ENCODE assay signal across 1 cellular context in genomic region chr5:172984244-172984953, GRCh38.
TF ChIP-seq lines count a peak whose summit lies in the region.

No MANE protein-coding gene starts in this region.

TF ChIP-seq in K562, 482 proteins besides CTCF, POLR2A, EP300 and RAD21 (continued from another document and continues in another):
- TF ChIP-seq, protein P1, sequence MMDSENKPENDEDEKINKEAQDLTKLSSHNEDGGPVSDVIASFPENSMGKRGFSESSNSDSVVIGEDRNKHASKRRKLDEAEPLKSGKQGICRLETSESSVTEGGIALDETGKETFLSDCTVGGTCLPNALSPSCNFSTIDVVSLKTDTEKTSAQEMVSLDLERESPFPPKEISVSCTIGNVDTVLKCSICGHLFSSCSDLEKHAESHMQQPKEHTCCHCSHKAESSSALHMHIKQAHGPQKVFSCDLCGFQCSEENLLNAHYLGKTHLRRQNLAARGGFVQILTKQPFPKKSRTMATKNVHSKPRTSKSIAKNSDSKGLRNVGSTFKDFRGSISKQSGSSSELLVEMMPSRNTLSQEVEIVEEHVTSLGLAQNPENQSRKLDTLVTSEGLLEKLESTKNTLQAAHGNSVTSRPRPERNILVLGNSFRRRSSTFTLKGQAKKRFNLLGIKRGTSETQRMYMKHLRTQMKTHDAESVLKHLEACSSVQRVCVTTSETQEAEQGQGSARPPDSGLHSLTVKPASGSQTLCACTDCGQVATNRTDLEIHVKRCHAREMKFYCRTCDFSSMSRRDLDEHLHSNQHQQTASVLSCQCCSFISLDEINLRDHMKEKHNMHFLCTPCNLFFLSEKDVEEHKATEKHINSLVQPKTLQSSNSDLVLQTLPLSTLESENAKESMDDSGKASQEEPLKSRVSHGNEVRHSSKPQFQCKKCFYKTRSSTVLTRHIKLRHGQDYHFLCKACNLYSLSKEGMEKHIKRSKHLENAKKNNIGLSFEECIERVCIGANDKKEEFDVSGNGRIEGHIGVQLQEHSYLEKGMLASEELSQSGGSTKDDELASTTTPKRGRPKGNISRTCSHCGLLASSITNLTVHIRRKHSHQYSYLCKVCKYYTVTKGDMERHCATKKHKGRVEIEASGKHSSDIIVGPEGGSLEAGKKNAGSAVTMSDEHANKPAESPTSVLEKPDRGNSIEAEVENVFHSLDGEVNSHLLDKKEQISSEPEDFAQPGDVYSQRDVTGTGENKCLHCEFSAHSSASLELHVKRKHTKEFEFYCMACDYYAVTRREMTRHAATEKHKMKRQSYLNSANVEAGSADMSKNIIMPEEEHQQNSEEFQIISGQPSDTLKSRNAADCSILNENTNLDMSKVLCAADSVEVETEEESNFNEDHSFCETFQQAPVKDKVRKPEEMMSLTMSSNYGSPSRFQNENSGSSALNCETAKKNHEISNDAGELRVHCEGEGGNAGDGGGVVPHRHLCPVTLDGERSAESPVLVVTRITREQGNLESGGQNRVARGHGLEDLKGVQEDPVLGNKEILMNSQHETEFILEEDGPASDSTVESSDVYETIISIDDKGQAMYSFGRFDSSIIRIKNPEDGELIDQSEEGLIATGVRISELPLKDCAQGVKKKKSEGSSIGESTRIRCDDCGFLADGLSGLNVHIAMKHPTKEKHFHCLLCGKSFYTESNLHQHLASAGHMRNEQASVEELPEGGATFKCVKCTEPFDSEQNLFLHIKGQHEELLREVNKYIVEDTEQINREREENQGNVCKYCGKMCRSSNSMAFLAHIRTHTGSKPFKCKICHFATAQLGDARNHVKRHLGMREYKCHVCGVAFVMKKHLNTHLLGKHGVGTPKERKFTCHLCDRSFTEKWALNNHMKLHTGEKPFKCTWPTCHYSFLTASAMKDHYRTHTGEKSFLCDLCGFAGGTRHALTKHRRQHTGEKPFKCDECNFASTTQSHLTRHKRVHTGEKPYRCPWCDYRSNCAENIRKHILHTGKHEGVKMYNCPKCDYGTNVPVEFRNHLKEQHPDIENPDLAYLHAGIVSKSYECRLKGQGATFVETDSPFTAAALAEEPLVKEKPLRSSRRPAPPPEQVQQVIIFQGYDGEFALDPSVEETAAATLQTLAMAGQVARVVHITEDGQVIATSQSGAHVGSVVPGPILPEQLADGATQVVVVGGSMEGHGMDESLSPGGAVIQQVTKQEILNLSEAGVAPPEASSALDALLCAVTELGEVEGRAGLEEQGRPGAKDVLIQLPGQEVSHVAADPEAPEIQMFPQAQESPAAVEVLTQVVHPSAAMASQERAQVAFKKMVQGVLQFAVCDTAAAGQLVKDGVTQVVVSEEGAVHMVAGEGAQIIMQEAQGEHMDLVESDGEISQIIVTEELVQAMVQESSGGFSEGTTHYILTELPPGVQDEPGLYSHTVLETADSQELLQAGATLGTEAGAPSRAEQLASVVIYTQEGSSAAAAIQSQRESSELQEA (IDR thresholded peaks at IDR 0.05; ENCODE audit: low read depth): no peak
- TF ChIP-seq ZNF551 (CRISPR knock-in tag; IDR thresholded peaks at IDR 0.05) (no peak), POLR2G (IDR thresholded peaks at IDR 0.05; ENCODE audit: low read depth, low read length) (no peak), NONO (IDR thresholded peaks at IDR 0.05; ENCODE audit: low read depth in 2 of 2, low read length in 1 of 2) (no peak; a peak in 1 of 4 replicates), ZC3H4 (CRISPR knock-in tag; IDR thresholded peaks at IDR 0.05; ENCODE audit: borderline replicate concordance) (no peak; the same call in 1 of the 2 replicates), GTF2A2 (tag; IDR thresholded peaks at IDR 0.05) (no peak), HSF4 (CRISPR knock-in tag; IDR thresholded peaks at IDR 0.05; ENCODE audit: borderline replicate concordance) (no peak), AFF4 (CRISPR knock-in tag; IDR thresholded peaks at IDR 0.05) (peak; percentile 81; the same call in 1 of the 2 replicates), USF2 (CRISPR knock-in tag; IDR thresholded peaks at IDR 0.05) (no peak), DACH1 (IDR thresholded peaks at IDR 0.05; ENCODE audit: partially characterized antibody) (no peak), ZC3H8 (IDR thresholded peaks at IDR 0.05) (no peak), MAFF (IDR thresholded peaks at IDR 0.05; ENCODE audit: low read length) (peak; percentile 79), PHB2 (IDR thresholded peaks at IDR 0.05; ENCODE audit: low read depth) (no peak), MEF2A (IDR thresholded peaks at IDR 0.05; ENCODE audit: control insufficient read depth, low read depth, low read length) (no peak), ZNF77 (CRISPR knock-in tag; IDR thresholded peaks at IDR 0.05) (no peak), STAT6 (CRISPR knock-in tag; IDR thresholded peaks at IDR 0.05) (no peak), KDM4B (IDR thresholded peaks at IDR 0.05; ENCODE audit: borderline replicate concordance in 2 of 2, low read depth in 1 of 2) (no peak), NFATC3 (IDR thresholded peaks at IDR 0.05) (no peak), TRIM24 (IDR thresholded peaks at IDR 0.05) (0 out of 4 replicates have a peak, but pooled peaks of 1 of the 2 experiments have one; percentile 19), PML (IDR thresholded peaks at IDR 0.05; ENCODE audit: low read length) (no peak), HDAC6 (IDR thresholded peaks at IDR 0.05; ENCODE audit: low read depth, low read length) (no peak), MAFG (tag; conservative IDR thresholded peaks at IDR 0.05) (peak; percentile 78), SMARCA5 (IDR thresholded peaks at IDR 0.05) (no peak), NRF1 (conservative IDR thresholded peaks at IDR 0.05 in 1 of 2, IDR thresholded peaks at IDR 0.05 in 1 of 2) (peak; percentile 29 to 41), LEF1 (IDR thresholded peaks at IDR 0.05) (peak; percentile 73), KLF16 (IDR thresholded peaks at IDR 0.05) (peak; percentile 27; the same call in 1 of the 2 replicates), CREB1 (IDR thresholded peaks at IDR 0.05) (no peak), CREB1 (CRISPR knock-in tag; IDR thresholded peaks at IDR 0.05) (no peak), ZFP30 (CRISPR knock-in tag; IDR thresholded peaks at IDR 0.05; ENCODE audit: borderline replicate concordance) (no peak), PRDM10 (IDR thresholded peaks at IDR 0.05; ENCODE audit: partially characterized antibody) (peak; percentile 6), MAX (CRISPR knock-in tag; IDR thresholded peaks at IDR 0.05) (peak; percentile 9; the same call in 1 of the 2 replicates), PATZ1 (CRISPR knock-in tag; IDR thresholded peaks at IDR 0.05; ENCODE audit: borderline replicate concordance) (no peak), ARID1B (IDR thresholded peaks at IDR 0.05) (peak; percentile 14; the same call in 1 of the 2 replicates), SP1 (CRISPR knock-in tag; IDR thresholded peaks at IDR 0.05) (no peak), ZNF436 (CRISPR knock-in tag; IDR thresholded peaks at IDR 0.05) (no peak)
- TF ChIP-seq, protein P2, sequence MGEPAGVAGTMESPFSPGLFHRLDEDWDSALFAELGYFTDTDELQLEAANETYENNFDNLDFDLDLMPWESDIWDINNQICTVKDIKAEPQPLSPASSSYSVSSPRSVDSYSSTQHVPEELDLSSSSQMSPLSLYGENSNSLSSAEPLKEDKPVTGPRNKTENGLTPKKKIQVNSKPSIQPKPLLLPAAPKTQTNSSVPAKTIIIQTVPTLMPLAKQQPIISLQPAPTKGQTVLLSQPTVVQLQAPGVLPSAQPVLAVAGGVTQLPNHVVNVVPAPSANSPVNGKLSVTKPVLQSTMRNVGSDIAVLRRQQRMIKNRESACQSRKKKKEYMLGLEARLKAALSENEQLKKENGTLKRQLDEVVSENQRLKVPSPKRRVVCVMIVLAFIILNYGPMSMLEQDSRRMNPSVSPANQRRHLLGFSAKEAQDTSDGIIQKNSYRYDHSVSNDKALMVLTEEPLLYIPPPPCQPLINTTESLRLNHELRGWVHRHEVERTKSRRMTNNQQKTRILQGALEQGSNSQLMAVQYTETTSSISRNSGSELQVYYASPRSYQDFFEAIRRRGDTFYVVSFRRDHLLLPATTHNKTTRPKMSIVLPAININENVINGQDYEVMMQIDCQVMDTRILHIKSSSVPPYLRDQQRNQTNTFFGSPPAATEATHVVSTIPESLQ (CRISPR knock-in tag; IDR thresholded peaks at IDR 0.05): 0 out of 2 replicates have a peak, but pooled peaks have one; percentile 26
